1 cellular context compared by ENCODE assay signal in genomic region chr6:144295981-144296767, GRCh38.
TF ChIP-seq lines count a peak whose summit lies in the region.

No MANE protein-coding gene starts in this region.

TF ChIP-seq in IMR-90, 13 proteins besides CTCF, POLR2A, EP300 and RAD21:
- TF ChIP-seq NFE2L2 (IDR thresholded peaks at IDR 0.05; ENCODE audit: low read depth, low read length) (no peak), FOS (IDR thresholded peaks at IDR 0.05; ENCODE audit: low read depth, low read length) (no peak), RFX5 (IDR thresholded peaks at IDR 0.05; ENCODE audit: low read depth, low read length) (no peak), SMC3 (IDR thresholded peaks at IDR 0.05; ENCODE audit: low read depth, low read length) (no peak), MAFK (IDR thresholded peaks at IDR 0.05; ENCODE audit: low read depth, low read length) (no peak), MAZ (IDR thresholded peaks at IDR 0.05; ENCODE audit: borderline replicate concordance, low read depth, low read length) (no peak), RCOR1 (IDR thresholded peaks at IDR 0.05; ENCODE audit: insufficient replicate concordance, low read length) (no peak), BHLHE40 (IDR thresholded peaks at IDR 0.05; ENCODE audit: low read depth, low read length) (no peak), CHD1 (IDR thresholded peaks at IDR 0.05; ENCODE audit: low read depth, low read length) (no peak), MXI1 (IDR thresholded peaks at IDR 0.05; ENCODE audit: borderline replicate concordance, low read depth, low read length) (no peak), CEBPB (IDR thresholded peaks at IDR 0.05; ENCODE audit: low read depth, low read length) (no peak)
- TF ChIP-seq, protein P1, sequence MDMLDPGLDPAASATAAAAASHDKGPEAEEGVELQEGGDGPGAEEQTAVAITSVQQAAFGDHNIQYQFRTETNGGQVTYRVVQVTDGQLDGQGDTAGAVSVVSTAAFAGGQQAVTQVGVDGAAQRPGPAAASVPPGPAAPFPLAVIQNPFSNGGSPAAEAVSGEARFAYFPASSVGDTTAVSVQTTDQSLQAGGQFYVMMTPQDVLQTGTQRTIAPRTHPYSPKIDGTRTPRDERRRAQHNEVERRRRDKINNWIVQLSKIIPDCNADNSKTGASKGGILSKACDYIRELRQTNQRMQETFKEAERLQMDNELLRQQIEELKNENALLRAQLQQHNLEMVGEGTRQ (IDR thresholded peaks at IDR 0.05; ENCODE audit: low read depth, low read length), result no peak
- TF ChIP-seq, protein P2, sequence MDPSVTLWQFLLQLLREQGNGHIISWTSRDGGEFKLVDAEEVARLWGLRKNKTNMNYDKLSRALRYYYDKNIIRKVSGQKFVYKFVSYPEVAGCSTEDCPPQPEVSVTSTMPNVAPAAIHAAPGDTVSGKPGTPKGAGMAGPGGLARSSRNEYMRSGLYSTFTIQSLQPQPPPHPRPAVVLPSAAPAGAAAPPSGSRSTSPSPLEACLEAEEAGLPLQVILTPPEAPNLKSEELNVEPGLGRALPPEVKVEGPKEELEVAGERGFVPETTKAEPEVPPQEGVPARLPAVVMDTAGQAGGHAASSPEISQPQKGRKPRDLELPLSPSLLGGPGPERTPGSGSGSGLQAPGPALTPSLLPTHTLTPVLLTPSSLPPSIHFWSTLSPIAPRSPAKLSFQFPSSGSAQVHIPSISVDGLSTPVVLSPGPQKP (IDR thresholded peaks at IDR 0.05; ENCODE audit: borderline replicate concordance, low read depth, low read length), result no peak
